Comparison of ENCODE assay signal across 11 cellular contexts in genomic region chr17:82838386-82839063, GRCh38. TPM values are rescaled to one million over a fixed set of nuclear protein-coding genes. Genes with fewer than 3 reads are reported as not detected.
DNase-seq lines count a peak whose midpoint lies in the region; ATAC-seq, FAIRE-seq and TF ChIP-seq lines count a peak whose summit lies in the region.
"Had no signal": no experiment of that assay in that cellular context is flagged by ENCODE, and none has a peak within 500 bp of the region (broad histone marks: within the 10 kb centered on the region; RNA-seq: fewer than 3 reads in every experiment).

No MANE protein-coding gene starts in this region.

- in situ Hi-C loops in K562 (cut with MboI) = no loop called here

- POLR2A ChIA-PET in K562 (lab: Yijun Ruan, JAX) = interaction anchor here (0.7 to 0.8 kb wide), 3 partner anchors 18 to 31 kb away, joined by 3 to 4 read pairs (median 3); no protein-coding TSS in a partner anchor

- no peak overlapping the region for H3K4me3 Mint-ChIP-seq in activated naive CD8-positive, alpha-beta T cell treated with anti-CD3 and anti-CD28 coated beads, Interleukin-2, amount 50 U/mL, for 24 hours
- H3K4me3 Mint-ChIP-seq: stimulated activated naive CD8-positive, alpha-beta T cell treated with anti-CD3 and anti-CD28 coated beads, Interleukin-15, Interleukin-2, amounts not matched to agents 100 ng/mL and 50 ng/mL, for 24 hours had no signal

- no peak for ATAC-seq in K562
- ATAC-seq in left colon = peak; percentile 86
- no peak for ATAC-seq in activated naive CD8-positive, alpha-beta T cell treated with anti-CD3 and anti-CD28 coated beads, Interleukin-2, amount 50 U/mL, for 24 hours
- ATAC-seq in GM21360 (IDR thresholded peaks at IDR 0.05; ENCODE audit: unreplicated experiment) = no peak

- BruUV-seq in K562 (replicated peaks; lab: Mats Ljungman, UMichigan) = no TSS peak

- DNase-seq in LNCaP clone FGC (ENCODE audit: low read depth) (peak; percentile 67), K562 (ENCODE audit: extremely low read depth in 1 of 4, low spot score in 3 of 4) (no peak), left colon (peak; percentile 76 to 89), thyroid gland (peak; percentile 96 to 97), putamen (ENCODE audit: low spot score) (no peak)
- no peak for DNase-seq in activated CD8-positive, alpha-beta memory T cell treated with anti-CD3 and anti-CD28 coated beads, Interleukin-2, amount 50 U/mL, for 4 hours
- DNase-seq in activated naive CD8-positive, alpha-beta T cell treated with anti-CD3 and anti-CD28 coated beads, Interleukin-2, amount 50 U/mL, for 24 hours = no peak

- no peaks in the 10 kb centered on the region for H3K9me3 ChIP-seq in K562 (replicated peaks; ENCODE audit: control insufficient read depth, insufficient read depth, low read depth, low read length)
- no peaks in the 10 kb centered on the region for H3K9me3 ChIP-seq in thyroid gland

- H3K27me3 ChIP-seq in K562 (ENCODE audit: control insufficient read depth in 2 of 2, insufficient read depth in 2 of 2, low read length in 2 of 2) = no peaks in the 10 kb centered on the region
- H3K27me3 ChIP-seq in thyroid gland = no peaks in the 10 kb centered on the region

- no peaks in the 10 kb centered on the region for H3K27me3 Mint-ChIP-seq in activated naive CD8-positive, alpha-beta T cell treated with anti-CD3 and anti-CD28 coated beads, Interleukin-2, amount 50 U/mL, for 24 hours
- H3K27me3 Mint-ChIP-seq: stimulated activated naive CD8-positive, alpha-beta T cell treated with anti-CD3 and anti-CD28 coated beads, Interleukin-15, Interleukin-2, amounts not matched to agents 100 ng/mL and 50 ng/mL, for 24 hours had no signal

- peaks cover 2% of the 10 kb centered on the region for H3K4me1 Mint-ChIP-seq in activated naive CD8-positive, alpha-beta T cell treated with anti-CD3 and anti-CD28 coated beads, Interleukin-2, amount 50 U/mL, for 24 hours

- H3K36me3 Mint-ChIP-seq in activated naive CD8-positive, alpha-beta T cell treated with anti-CD3 and anti-CD28 coated beads, Interleukin-2, amount 50 U/mL, for 24 hours (ENCODE audit: low read depth) = no peaks in the 10 kb centered on the region

- 88% methylated on average over 17 of the region's 17 CpGs for WGBS in K562 (ENCODE audit: insufficient coverage, low coverage, missing lambda C conversion rate)
- 45 to 53% methylated on average over 17 of the region's 17 CpGs for WGBS in thyroid gland, 2 donors

- no peaks in the 10 kb centered on the region for H4K20me1 ChIP-seq in K562 (replicated peaks; ENCODE audit: control insufficient read depth, insufficient read depth, low read length)

- no peak for TF ChIP-seq EP300 in K562 (IDR thresholded peaks at IDR 0.05; ENCODE audit: low read length)

- H3K4me3 ChIP-seq in LNCaP clone FGC (ENCODE audit: low read depth, low read length) = peak overlapping the region; percentile 46
- no peak overlapping the region for H3K4me3 ChIP-seq in K562
- no peak overlapping the region for H3K4me3 ChIP-seq in thyroid gland (replicated peaks in 1 of 3)

- TF ChIP-seq POLR2A in K562 (conservative IDR thresholded peaks at IDR 0.05) (no peak), thyroid gland (IDR thresholded peaks at IDR 0.05) (peak in 1 of 2 donors; percentile 63)

- no peaks in the 10 kb centered on the region for H3K9me3 Mint-ChIP-seq in activated naive CD8-positive, alpha-beta T cell treated with anti-CD3 and anti-CD28 coated beads, Interleukin-2, amount 50 U/mL, for 24 hours
- H3K9me3 Mint-ChIP-seq: activated T-helper 2 cell treated with anti-CD3 and anti-CD28 coated beads, Interferon-gamma antibody, Interleukin-2, Interleukin-4, amounts not matched to agents 10 μg/mL and 5 μg/mL and 100 μg/mL, durations not matched to agents 14 hours and 24 hours and 36 hours; stimulated activated naive CD8-positive, alpha-beta T cell treated with anti-CD3 and anti-CD28 coated beads, Interleukin-15, Interleukin-2, amounts not matched to agents 100 ng/mL and 50 ng/mL, for 24 hours had no signal

- TF ChIP-seq CTCF in LNCaP clone FGC (IDR thresholded peaks at IDR 0.05; ENCODE audit: control insufficient read depth, extremely low read depth, insufficient read depth) (no peak), K562 (IDR thresholded peaks at IDR 0.05 in 2 of 3, conservative IDR thresholded peaks at IDR 0.05 in 1 of 3; ENCODE audit: insufficient read depth in 2 of 3, low read depth in 1 of 3, low read length in 3 of 3) (no peak), thyroid gland (IDR thresholded peaks at IDR 0.05) (no peak)

- H3K27ac ChIP-seq in K562 (ENCODE audit: extremely low read depth, low read depth, low read length) = no peak overlapping the region
- H3K27ac ChIP-seq in thyroid gland = peak overlapping the region; percentile 70 to 78 (median 77)
- H3K27ac ChIP-seq: KMS-11 had no signal

- intact Hi-C loops in K562 (cut with micrococcal nuclease) (no loop called here), left colon (cut with DNase I, micrococcal nuclease) (no loop called here), thyroid gland (cut with DNase I) (no loop called here)

- peaks cover 13% of the 10 kb centered on the region for H3K36me3 ChIP-seq in K562 (ENCODE audit: control insufficient read depth, insufficient read depth, low read length)
- H3K36me3 ChIP-seq in thyroid gland = no peaks in the 10 kb centered on the region

- no peaks in the 10 kb centered on the region for H3K79me2 ChIP-seq in K562 (ENCODE audit: control insufficient read depth, insufficient read depth, low read length)

- no peak overlapping the region for H3K9ac ChIP-seq in K562 (ENCODE audit: insufficient read depth in 1 of 2, low read depth in 2 of 2, low read length in 2 of 2)
- H3K9ac ChIP-seq: KMS-11 had no signal

- H3K4me1 ChIP-seq in K562 (replicated peaks in 1 of 2; ENCODE audit: control insufficient read depth in 2 of 2, insufficient read depth in 2 of 2, low read length in 2 of 2) = peaks cover 0 to 9% of the 10 kb centered on the region in 2 experiments; a peak in 1 of 5 replicates
- H3K4me1 ChIP-seq in thyroid gland = peaks cover 20 to 32% of the 10 kb centered on the region in 2 donors

- no peak for FAIRE-seq in K562 (lab: Jason Lieb, UNC)

- no peaks in the 10 kb centered on the region for H3K9me1 ChIP-seq in K562 (ENCODE audit: control insufficient read depth, insufficient read depth, low read length)

- no peak for TF ChIP-seq RAD21 in K562 (CRISPR knock-in tag; conservative IDR thresholded peaks at IDR 0.05 in 1 of 2, IDR thresholded peaks at IDR 0.05 in 1 of 2)

- no peak overlapping the region for H3K4me2 ChIP-seq in K562 (ENCODE audit: insufficient read depth, low read length)
- H3K4me2 ChIP-seq: KMS-11 had no signal

- no peak overlapping the region for H3K27ac Mint-ChIP-seq in activated naive CD8-positive, alpha-beta T cell treated with anti-CD3 and anti-CD28 coated beads, Interleukin-2, amount 50 U/mL, for 24 hours
- H3K27ac Mint-ChIP-seq: activated T-helper 2 cell treated with anti-CD3 and anti-CD28 coated beads, Interferon-gamma antibody, Interleukin-2, Interleukin-4, amounts not matched to agents 10 μg/mL and 5 μg/mL and 100 μg/mL, durations not matched to agents 14 hours and 24 hours and 36 hours; stimulated activated naive CD8-positive, alpha-beta T cell treated with anti-CD3 and anti-CD28 coated beads, Interleukin-15, Interleukin-2, amounts not matched to agents 100 ng/mL and 50 ng/mL, for 24 hours had no signal

- H2AFZ ChIP-seq in K562 (ENCODE audit: low read depth, low read length) = no peak overlapping the region

- CTCF ChIA-PET in K562 (lab: Yijun Ruan, JAX; ENCODE audit: low intra/inter-chr PET ratio) = no interaction called here

TF ChIP-seq in K562, 482 proteins besides CTCF, POLR2A, EP300 and RAD21 (continues in another document):
- TF ChIP-seq TOE1 (IDR thresholded peaks at IDR 0.05; ENCODE audit: borderline replicate concordance) (no peak), TOE1 (CRISPR knock-in tag; IDR thresholded peaks at IDR 0.05; ENCODE audit: borderline replicate concordance, low read depth) (no peak), CAMTA2 (CRISPR knock-in tag; conservative IDR thresholded peaks at IDR 0.05) (no peak), ZNF24 (IDR thresholded peaks at IDR 0.05) (no peak), ZNF274 (IDR thresholded peaks at IDR 0.05; ENCODE audit: borderline replicate concordance, low read depth, low read length) (no peak), CEBPB (tag; IDR thresholded peaks at IDR 0.05) (peak; percentile 92)

RNA-seq across cellular contexts. Expression of gene ZNF750, which starts 1.3 kb away (rescaled TPM):
- total RNA-seq in K562 (2011; cell fraction: chromatin; rRNA removed; ENCODE audit: low replicate concordance) = not detected in 2 replicates
- not detected in 2 replicates for total RNA-seq in K562 (2011; cell fraction: nucleolus; rRNA removed)
- total RNA-seq in K562 (2011; cell fraction: nucleoplasm; rRNA removed) = not detected in 2 replicates
- total RNA-seq in K562 (2014; rRNA removed) (not detected in 2 replicates), K562 (2014; rRNA removed; fragmentation: Illumina TruSeq; extraction: Trizol) (not detected in 2 replicates), K562 (2015; rRNA removed; fragmentation: Illumina TruSeq; extraction: Trizol) (not detected in 2 replicates), K562 (2021) (not detected in 2 replicates), left colon (not detected), thyroid gland (1 to 10 TPM; 3.0 to 6.0 (median 4.5) TPM)
- polyA plus RNA-seq in K562 (2011; rRNA removed) (not detected in 2 replicates), K562 (2014; fragmentation: Illumina TruSeq; extraction: Trizol) (not detected in 2 replicates), K562 (2014; fragmentation: Nextera tagmentation; extraction: Ambion mirVana) (not detected), K562 (2014; rRNA removed) (not detected in 2 replicates)
- not detected in 2 replicates for polyA plus RNA-seq in K562 (2011; cell fraction: cytosol; rRNA removed)
- not detected in 2 replicates for polyA plus RNA-seq in K562 (2011; cell fraction: nucleus; rRNA removed)
- 0.07 TPM in 2 replicates for polyA plus RNA-seq in K562 (2012)
- polyA minus RNA-seq in K562 (2011; rRNA and poly(A)+ RNA removed) = not detected in 2 replicates
- not detected in 2 replicates for polyA minus RNA-seq in K562 (2011; cell fraction: cytosol; rRNA and poly(A)+ RNA removed)
- not detected in 2 replicates for polyA minus RNA-seq in K562 (2011; cell fraction: nucleus; rRNA and poly(A)+ RNA removed)
- total RNA-seq: activated T-helper 2 cell treated with anti-CD3 and anti-CD28 coated beads, Interferon-gamma antibody, Interleukin-2, Interleukin-4, amounts not matched to agents 10 μg/mL and 5 μg/mL and 100 μg/mL, durations not matched to agents 14 hours and 24 hours and 36 hours had no signal

Comparison
In these comparisons a context has a peak if more than half of its experiments do, and no peak if none do; other contexts are left out.
1. DNase-seq: peak in LNCaP clone FGC (single experiment), left colon (2 of 2) and thyroid gland (2 of 2); none in K562 (0 of 4), activated CD8-positive, alpha-beta memory T cell treated with anti-CD3 and anti-CD28 coated beads, Interleukin-2, amount 50 U/mL, for 4 hours (single experiment), activated naive CD8-positive, alpha-beta T cell treated with anti-CD3 and anti-CD28 coated beads, Interleukin-2, amount 50 U/mL, for 24 hours (single experiment) and putamen (single experiment).